10 cellular contexts compared by ENCODE assay signal in the genomic region with DNA sequence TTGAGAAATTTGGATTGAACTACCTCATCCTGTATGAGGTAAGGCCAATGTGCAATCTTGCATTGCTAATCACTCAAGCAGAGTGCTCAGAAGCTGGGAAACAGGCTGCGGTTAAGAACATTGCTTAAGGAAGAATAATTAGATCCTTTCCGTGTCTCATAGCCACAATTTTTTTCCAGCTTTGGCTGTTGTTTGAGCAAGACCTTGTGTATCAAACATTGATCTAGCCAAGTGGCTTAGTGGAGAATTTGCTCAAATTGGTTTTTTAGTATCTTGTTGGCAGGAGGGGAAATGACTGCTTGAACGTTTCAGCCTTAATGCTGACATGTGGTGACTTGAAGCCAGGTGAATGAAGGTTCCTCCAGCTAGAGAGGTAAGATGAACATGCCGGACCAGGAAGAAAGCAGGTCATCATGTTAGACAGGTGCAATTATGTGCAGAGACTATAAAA.
DNase-seq lines count a peak whose midpoint lies in the region; ATAC-seq and TF ChIP-seq lines count a peak whose summit lies in the region.
"Had no signal": no experiment of that assay in that cellular context is flagged by ENCODE, and none has a peak within 500 bp of the region (broad histone marks: within the 10 kb centered on the region; RNA-seq: fewer than 3 reads in every experiment).

No MANE protein-coding gene starts in this region.

- peak; percentile 95 for DNase-seq in GM04503 (ENCODE audit: low read depth)
- peak; percentile 95 for DNase-seq in SIG-M5 treated with dmso at 0.1 percent for 504 hours (lab: John Stamatoyannopoulos, UW; ENCODE audit: unreplicated experiment)
- peak; percentile 81 to 83 for DNase-seq in foreskin fibroblast
- DNase-seq in gastrocnemius medialis: peak; percentile 19 to 29
- no peak for DNase-seq in NCI-H146 treated with DMSO at 0.1 percent for 48 hours (lab: John Stamatoyannopoulos, UW; ENCODE audit: unreplicated experiment)
- no peak for DNase-seq in NCI-H2196 (lab: John Stamatoyannopoulos, UW; ENCODE audit: unreplicated experiment)
- no peak for DNase-seq in NCI-H526 (lab: John Stamatoyannopoulos, UW)
- DNase-seq: effector CD8-positive, alpha-beta T cell had no signal

- no peak for TF ChIP-seq POLR2A in gastrocnemius medialis (IDR thresholded peaks at IDR 0.05)

- peak overlapping the region; percentile 19 to 65 (median 40) for H3K27ac ChIP-seq in gastrocnemius medialis

- in situ Hi-C loops in gastrocnemius medialis (cut with MboI; ENCODE audit: low sequenced_read_pairs in 4 of 4): no loop called here

- TF ChIP-seq CTCF in foreskin fibroblast (IDR thresholded peaks at IDR 0.05; ENCODE audit: low read depth, low read length) (no peak), gastrocnemius medialis (IDR thresholded peaks at IDR 0.05 in 4 of 5, conservative IDR thresholded peaks at IDR 0.05 in 1 of 5) (no peak)

- H3K27me3 ChIP-seq in gastrocnemius medialis: no peaks in the 10 kb centered on the region

- no peaks in the 10 kb centered on the region for H3K4me1 ChIP-seq in gastrocnemius medialis

- H3K4me3 ChIP-seq in foreskin fibroblast (ENCODE audit: low read depth in 1 of 2, low read length in 2 of 2): no peak overlapping the region
- no peak overlapping the region for H3K4me3 ChIP-seq in gastrocnemius medialis

- no peaks in the 10 kb centered on the region for H3K9me3 ChIP-seq in gastrocnemius medialis

- ATAC-seq in gastrocnemius medialis (peak; percentile 29 to 55), HG02623 (IDR thresholded peaks at IDR 0.05; ENCODE audit: unreplicated experiment) (no peak)
- ATAC-seq: Panc1 had no signal

- intact Hi-C loops in gastrocnemius medialis (cut with DNase I; ENCODE audit: low total_unique reads): no loop called here

- H3K36me3 ChIP-seq in gastrocnemius medialis: no peaks in the 10 kb centered on the region

Comparison
In these comparisons a context has a peak if more than half of its experiments do, and no peak if none do; other contexts are left out.
1. DNase-seq: peak in GM04503 (single experiment), SIG-M5 treated with dmso at 0.1 percent for 504 hours (single experiment), foreskin fibroblast (2 of 2) and gastrocnemius medialis (2 of 2); none in NCI-H146 treated with DMSO at 0.1 percent for 48 hours (single experiment), NCI-H2196 (single experiment) and NCI-H526 (0 of 2).